Comparison of ENCODE assay signal across 22 cellular contexts in genomic region chr9:18190671-18191374, GRCh38.
A peak's percentile ranks its signal among the peaks of the same experiment; 100 is the strongest.
DNase-seq lines count a peak whose midpoint lies in the region; ATAC-seq and TF ChIP-seq lines count a peak whose summit lies in the region.
"Had no signal": no experiment of that assay in that cellular context is flagged by ENCODE, and none has a peak within 500 bp of the region (broad histone marks: within the 10 kb centered on the region; RNA-seq: fewer than 3 reads in every experiment).

No MANE protein-coding gene starts in this region.

- H3K9me3 ChIP-seq in SK-N-SH (no peaks in the 10 kb centered on the region), body of pancreas (no peaks in the 10 kb centered on the region), aorta (ENCODE audit: control insufficient read depth, low read length) (no peaks in the 10 kb centered on the region)
- H3K9me3 ChIP-seq: Caco-2, lower lobe of right lung, stomach, tibial nerve had no signal

- H3K9ac ChIP-seq in SK-N-SH = no peak overlapping the region

- H3K27ac ChIP-seq in SK-N-SH (ENCODE audit: low read depth in 2 of 2, low read length in 1 of 2) (no peak overlapping the region), body of pancreas (no peak overlapping the region), aorta (ENCODE audit: low read depth in 1 of 2, low read length in 2 of 2) (peak overlapping the region in 1 of 2 donors; percentile 54)
- H3K27ac ChIP-seq: cardiac muscle cell, lower lobe of right lung, stomach, tibial nerve had no signal

- TF ChIP-seq EP300 in SK-N-SH (IDR thresholded peaks at IDR 0.05; ENCODE audit: borderline replicate concordance in 1 of 2, low read depth in 1 of 2, low read length in 1 of 2) = no peak

- 8% methylated on average over 4 of the region's 4 CpGs for WGBS in SK-N-SH (ENCODE audit: low lambda C conversion rate)
- WGBS in body of pancreas, 2 donors = 16 to 22% methylated on average over 4 of the region's 4 CpGs
- 43 to 50% methylated on average over 4 of the region's 4 CpGs for WGBS in aorta, 2 donors

- POLR2A ChIA-PET in SK-N-SH (lab: Yijun Ruan, JAX) = no interaction called here

- no peak for ATAC-seq in SK-N-SH treated with all-trans-retinoic acid at 6 μM for 48 hours
- peak; percentile 63 for ATAC-seq in body of pancreas
- ATAC-seq in left lobe of liver = peak; percentile 41
- peak; percentile 15 for ATAC-seq in aorta (ENCODE audit: low FRiP score)
- ATAC-seq: activated T-cell treated with anti-CD3 and anti-CD28 coated beads, Interleukin-2, amount 50 U/mL, for 4 hours; lower lobe of right lung had no signal

- no peak for TF ChIP-seq POLR2A in body of pancreas (IDR thresholded peaks at IDR 0.05)

- H3K27me3 ChIP-seq in SK-N-SH (ENCODE audit: insufficient read depth) = no peaks in the 10 kb centered on the region; the same call in 1 of the 2 replicates
- no peaks in the 10 kb centered on the region for H3K27me3 ChIP-seq in body of pancreas
- no peaks in the 10 kb centered on the region for H3K27me3 ChIP-seq in aorta (ENCODE audit: control insufficient read depth in 1 of 2, insufficient read depth in 2 of 2, low read length in 1 of 2)
- H3K27me3 ChIP-seq: cardiac muscle cell, stomach, tibial nerve had no signal

- TF ChIP-seq RAD21 in SK-N-SH (IDR thresholded peaks at IDR 0.05; ENCODE audit: low read length) = no peak; the same call in 1 of the 2 replicates

- no peaks in the 10 kb centered on the region for H4K20me1 ChIP-seq in SK-N-SH (ENCODE audit: insufficient read depth)

- no peaks in the 10 kb centered on the region for H3K79me2 ChIP-seq in SK-N-SH (ENCODE audit: insufficient read depth)

- no peaks in the 10 kb centered on the region; the same call in 1 of the 2 replicates for H3K9me2 ChIP-seq in SK-N-SH

- no peak overlapping the region for H3K4me2 ChIP-seq in SK-N-SH

- peak; percentile 30; the same call in 1 of the 2 replicates for TF ChIP-seq CTCF in SK-N-SH (IDR thresholded peaks at IDR 0.05)
- peak in 3 of 7 experiments; percentile 15 to 26 (median 19) for TF ChIP-seq CTCF in body of pancreas (IDR thresholded peaks at IDR 0.05)
- no peak for TF ChIP-seq CTCF in foreskin fibroblast (IDR thresholded peaks at IDR 0.05; ENCODE audit: low read depth, low read length)

- no peaks in the 10 kb centered on the region for H3K36me3 ChIP-seq in SK-N-SH (replicated peaks in 1 of 2; ENCODE audit: control insufficient read depth in 1 of 2, insufficient read depth in 2 of 2, low read length in 1 of 2)
- no peaks in the 10 kb centered on the region for H3K36me3 ChIP-seq in body of pancreas (replicated peaks in 1 of 2; ENCODE audit: insufficient read depth in 1 of 2, low read depth in 2 of 2)
- no peaks in the 10 kb centered on the region for H3K36me3 ChIP-seq in aorta (ENCODE audit: control insufficient read depth in 1 of 2, insufficient read depth in 2 of 2, low read length in 1 of 2)
- H3K36me3 ChIP-seq: cardiac muscle cell, lower lobe of right lung, stomach, tibial nerve had no signal

- intact Hi-C loops in body of pancreas (cut with DNase I) (no loop called here), aorta (cut with DNase I) (loop anchor here in 1 of 2 donors (10.0 kb wide), 1 partner anchor 46 kb away; no protein-coding TSS in a partner anchor)

- DNase-seq in SK-N-SH (no peak), body of pancreas (peak in 2 of 4 donors; percentile 5 to 14), left lobe of liver (ENCODE audit: low spot score) (peak; percentile 45), aorta (no peak), SKM-1 (lab: John Stamatoyannopoulos, UW; ENCODE audit: unreplicated experiment) (no peak), foreskin fibroblast (no peak)
- DNase-seq in stimulated activated CD4-positive, alpha-beta T cell treated with anti-CD3 and anti-CD28 coated beads, Interleukin-2, amount 100 ng/mL, for 24 hours = no peak
- DNase-seq: activated CD4-positive, alpha-beta T cell treated with anti-CD3 and anti-CD28 coated beads for 1 hour; activated CD8-positive, alpha-beta memory T cell treated with anti-CD3 and anti-CD28 coated beads for 24 hours; activated naive CD4-positive, alpha-beta T cell treated with anti-CD3 and anti-CD28 coated beads for 36 hours; activated T-cell treated with anti-CD3 and anti-CD28 coated beads, Interleukin-2, amount 50 U/mL, for 4 hours; amniotic stem cell; Caco-2; DND-41; foreskin melanocyte; hypothalamus; lower lobe of right lung; NCI-H1694 treated with DMSO at 0.1 percent for 48 hours; stomach had no signal

- H3K4me3 ChIP-seq in SK-N-SH (ENCODE audit: low read depth in 2 of 2, low read length in 1 of 2) (no peak overlapping the region), body of pancreas (no peak overlapping the region), aorta (ENCODE audit: low read length in 2 of 2) (no peak overlapping the region), foreskin fibroblast (ENCODE audit: low read depth in 1 of 2, low read length in 2 of 2) (no peak overlapping the region)
- H3K4me3 ChIP-seq: cardiac muscle cell, lower lobe of right lung, stomach, tibial nerve had no signal

- H3K4me1 ChIP-seq in SK-N-SH (ENCODE audit: control insufficient read depth in 1 of 2, insufficient read depth in 2 of 2, low read depth in 1 of 2, low read length in 1 of 2) = no peaks in the 10 kb centered on the region
- peaks cover 19% of the 10 kb centered on the region for H3K4me1 ChIP-seq in body of pancreas
- H3K4me1 ChIP-seq in aorta (ENCODE audit: control insufficient read depth in 1 of 2, insufficient read depth in 2 of 2, low read length in 2 of 2) = peaks cover 4 to 6% of the 10 kb centered on the region in 2 donors
- H3K4me1 ChIP-seq: lower lobe of right lung had no signal

- no peak overlapping the region for H2AFZ ChIP-seq in SK-N-SH (ENCODE audit: low read depth)

- no peaks in the 10 kb centered on the region for H3F3A ChIP-seq in SK-N-SH (replicated peaks; ENCODE audit: insufficient read depth)

- CTCF ChIA-PET in SK-N-SH (lab: Yijun Ruan, JAX) = interaction anchor here (1.4 kb wide), 1 partner anchor 838 kb away, joined by 4 read pairs; no protein-coding TSS in a partner anchor

TF ChIP-seq in SK-N-SH, 30 proteins besides CTCF, POLR2A, EP300 and RAD21 (continues in another document):
- TF ChIP-seq USF2 (IDR thresholded peaks at IDR 0.05; ENCODE audit: borderline replicate concordance, low read depth, low read length) (no peak), FOXM1 (IDR thresholded peaks at IDR 0.05; ENCODE audit: low read depth) (no peak), GABPA (IDR thresholded peaks at IDR 0.05; ENCODE audit: low read depth) (no peak), ELF1 (IDR thresholded peaks at IDR 0.05) (no peak), GATA2 (CRISPR knock-in tag; IDR thresholded peaks at IDR 0.05) (no peak), TCF12 (IDR thresholded peaks at IDR 0.05) (no peak), CHD2 (IDR thresholded peaks at IDR 0.05; ENCODE audit: low read length, partially characterized antibody) (no peak), IRF3 (IDR thresholded peaks at IDR 0.05; ENCODE audit: low read depth, low read length) (no peak), RCOR1 (IDR thresholded peaks at IDR 0.05; ENCODE audit: low read length) (no peak), MXI1 (IDR thresholded peaks at IDR 0.05; ENCODE audit: low read depth, low read length) (no peak)

TF ChIP-seq in SK-N-SH treated with all-trans-retinoic acid at 6 μM for 48 hours, 23 proteins besides CTCF, POLR2A, EP300 and RAD21 (continues in another document):
- no peak for TF ChIP-seq ZNF70 (CRISPR knock-in tag; IDR thresholded peaks at IDR 0.05)
- no peak for TF ChIP-seq OSR1 (CRISPR knock-in tag; IDR thresholded peaks at IDR 0.05)
- no peak for TF ChIP-seq ZC3H10 (CRISPR knock-in tag; IDR thresholded peaks at IDR 0.05)
- TF ChIP-seq PATZ1 (CRISPR knock-in tag; IDR thresholded peaks at IDR 0.05; ENCODE audit: borderline replicate concordance) = no peak
- no peak for TF ChIP-seq ZFP30 (CRISPR knock-in tag; IDR thresholded peaks at IDR 0.05)
- no peak for TF ChIP-seq TOX (CRISPR knock-in tag; IDR thresholded peaks at IDR 0.05; ENCODE audit: borderline replicate concordance)
- TF ChIP-seq CSRNP3 (CRISPR knock-in tag; IDR thresholded peaks at IDR 0.05) = no peak
- no peak for TF ChIP-seq ESRRG (CRISPR knock-in tag; IDR thresholded peaks at IDR 0.05)
- TF ChIP-seq ISL1 (CRISPR knock-in tag; IDR thresholded peaks at IDR 0.05) = no peak
- no peak for TF ChIP-seq RARB (CRISPR knock-in tag; IDR thresholded peaks at IDR 0.05)
- no peak for TF ChIP-seq ARNTL (CRISPR knock-in tag; IDR thresholded peaks at IDR 0.05; ENCODE audit: borderline replicate concordance, low read depth)
- TF ChIP-seq GLIS3 (CRISPR knock-in tag; IDR thresholded peaks at IDR 0.05) = no peak
- TF ChIP-seq TCF4 (CRISPR knock-in tag; IDR thresholded peaks at IDR 0.05; ENCODE audit: borderline replicate concordance) = no peak
- no peak for TF ChIP-seq BACH2 (CRISPR knock-in tag; IDR thresholded peaks at IDR 0.05; ENCODE audit: borderline replicate concordance)
- no peak for TF ChIP-seq ZFP3 (CRISPR knock-in tag; IDR thresholded peaks at IDR 0.05)
